8 cellular contexts compared by ENCODE assay signal in genomic region chrX:87388381-87388780, GRCh38.
"Had no signal": no experiment of that assay in that cellular context is flagged by ENCODE, and none has a peak within 500 bp of the region (broad histone marks: within the 10 kb centered on the region; RNA-seq: fewer than 3 reads in every experiment).

No MANE protein-coding gene starts in this region.

- FAIRE-seq: HepG2, HTR-8/SVneo, K562 had no signal

- H3K4me3 ChIP-seq: K562 had no signal

- H3K4me1 Mint-ChIP-seq: IgD-negative memory B cell had no signal

- H3K27ac Mint-ChIP-seq: IgD-negative memory B cell had no signal

- H3K9me3 Mint-ChIP-seq: IgD-negative memory B cell had no signal

- ATAC-seq: HepG2, K562 had no signal

- H3K27ac ChIP-seq: HL-60 had no signal

- DNase-seq: IMR-90, KBM-7, KG1 had no signal

- H3K36me3 Mint-ChIP-seq: IgD-negative memory B cell had no signal

- H3K27me3 Mint-ChIP-seq: IgD-negative memory B cell had no signal

- H3K4me3 Mint-ChIP-seq: IgD-negative memory B cell had no signal
